38 cellular contexts compared by ENCODE assay signal in genomic region chr2:190653231-190653630, GRCh38.
"Had no signal": no experiment of that assay in that cellular context is flagged by ENCODE, and none has a peak within 500 bp of the region (broad histone marks: within the 10 kb centered on the region; RNA-seq: fewer than 3 reads in every experiment).

No MANE protein-coding gene starts in this region.

- H3K27me3 ChIP-seq: ascending aorta, body of pancreas, breast epithelium, Peyer's patch had no signal

- H3K9me3 Mint-ChIP-seq: activated B cell treated with CpG ODN at 0.5 μM for 24 hours; activated CD4-positive, alpha-beta memory T cell treated with anti-CD3 and anti-CD28 coated beads for 36 hours; activated naive CD4-positive, alpha-beta T cell treated with anti-CD3 and anti-CD28 coated beads for 36 hours; activated naive CD8-positive, alpha-beta T cell treated with anti-CD3 and anti-CD28 coated beads, Interleukin-2, amount 50 U/mL, for 24 hours; activated T-cell treated with anti-CD3 and anti-CD28 coated beads, Interleukin-2, amount 50 U/mL, for 4 hours; activated T-helper 1 cell treated with anti-CD3 and anti-CD28 coated beads, Interleukin-12 subunit alpha, Interleukin-12 subunit beta, Interleukin-2, Interleukin-4 antibody, amounts not matched to agents 30 ng/mL and 10 ng/mL and 1 ng/mL, durations not matched to agents 14 hours and 24 hours and 36 hours had no signal

- H3K36me3 ChIP-seq: ascending aorta, breast epithelium, Peyer's patch had no signal

- H3K9me3 ChIP-seq: ascending aorta, body of pancreas, breast epithelium, Peyer's patch had no signal

- ATAC-seq: activated naive CD8-positive, alpha-beta T cell treated with anti-CD3 and anti-CD28 coated beads, Interleukin-2, amount 50 U/mL, for 24 hours; activated T-cell treated with anti-CD3 and anti-CD28 coated beads, Interleukin-2, amount 50 U/mL, for 4 hours; body of pancreas; PC-3 had no signal

- DNase-seq: activated B cell treated with CpG ODN at 0.5 μM for 24 hours; activated CD4-positive, alpha-beta memory T cell treated with anti-CD3 and anti-CD28 coated beads for 36 hours; activated CD4-positive, alpha-beta T cell treated with anti-CD3 and anti-CD28 coated beads for 4 hours; activated CD4-positive, alpha-beta T cell treated with anti-CD3 and anti-CD28 coated beads, Interleukin-2, amount 50 U/mL, for 1 hour; activated CD4-positive, CD25-positive, alpha-beta regulatory T cell treated with anti-CD3 and anti-CD28 coated beads, Interleukin-2, amount 50 U/mL, for 72 hours; activated CD8-positive, alpha-beta memory T cell treated with anti-CD3 and anti-CD28 coated beads, Interleukin-2, amount 50 U/mL, for 4 hours; activated gamma-delta T cell treated with Interleukin-2 at 50 U/mL for 16 hours; activated naive CD4-positive, alpha-beta T cell treated with anti-CD3 and anti-CD28 coated beads for 36 hours; activated naive CD8-positive, alpha-beta T cell treated with anti-CD3 and anti-CD28 coated beads, Interleukin-2, amount 50 U/mL, for 24 hours; activated T-cell treated with anti-CD3 and anti-CD28 coated beads for 4 hours; activated T-cell treated with anti-CD3 and anti-CD28 coated beads, Interleukin-2, amount 50 U/mL, for 4 hours; amniotic stem cell; body of pancreas; Kasumi-1; KG1; NCI-H1092 treated with DMSO at 0.1 percent for 48 hours; NCI-H1417; NCI-H146; NCI-H187; NCI-H2029 treated with DMSO at 0.1 percent for 48 hours; NCI-H2107; NCI-H2171; NCI-H510A; NCI-H526; NCI-H748 treated with DMSO at 0.1 percent for 48 hours; NK-92 treated with Interleukin-12 subunit alpha and Interleukin-12 subunit beta, amount 100 ng/mL, for 24 hours; Peyer's patch; RPMI8226; SW 1271; T-helper 1 cell; T-helper 2 cell; T-helper 9 cell had no signal

- H3K27ac Mint-ChIP-seq: activated B cell treated with CpG ODN at 0.5 μM for 24 hours; activated CD4-positive, alpha-beta memory T cell treated with anti-CD3 and anti-CD28 coated beads for 36 hours; activated naive CD4-positive, alpha-beta T cell treated with anti-CD3 and anti-CD28 coated beads for 36 hours; activated naive CD8-positive, alpha-beta T cell; activated naive CD8-positive, alpha-beta T cell treated with anti-CD3 and anti-CD28 coated beads, Interleukin-2, amount 50 U/mL, for 24 hours; activated T-helper 1 cell treated with anti-CD3 and anti-CD28 coated beads, Interleukin-12 subunit alpha, Interleukin-12 subunit beta, Interleukin-2, Interleukin-4 antibody, amounts not matched to agents 30 ng/mL and 10 ng/mL and 1 ng/mL, durations not matched to agents 14 hours and 24 hours and 36 hours had no signal

- H3K4me3 ChIP-seq: ascending aorta, body of pancreas, breast epithelium, Peyer's patch had no signal

- H3K27ac ChIP-seq: ascending aorta, body of pancreas, Peyer's patch, VCaP had no signal

- H3K4me3 Mint-ChIP-seq: activated B cell treated with CpG ODN at 0.5 μM for 24 hours; activated CD4-positive, alpha-beta memory T cell treated with anti-CD3 and anti-CD28 coated beads for 36 hours; activated naive CD4-positive, alpha-beta T cell treated with anti-CD3 and anti-CD28 coated beads for 36 hours; activated naive CD8-positive, alpha-beta T cell; activated naive CD8-positive, alpha-beta T cell treated with anti-CD3 and anti-CD28 coated beads, Interleukin-2, amount 50 U/mL, for 24 hours; activated T-cell treated with anti-CD3 and anti-CD28 coated beads, Interleukin-2, amount 50 U/mL, for 4 hours; activated T-helper 1 cell treated with anti-CD3 and anti-CD28 coated beads, Interleukin-12 subunit alpha, Interleukin-12 subunit beta, Interleukin-2, Interleukin-4 antibody, amounts not matched to agents 30 ng/mL and 10 ng/mL and 1 ng/mL, durations not matched to agents 14 hours and 24 hours and 36 hours had no signal
